Comparison of ENCODE assay signal across 8 cellular contexts in the genomic region with DNA sequence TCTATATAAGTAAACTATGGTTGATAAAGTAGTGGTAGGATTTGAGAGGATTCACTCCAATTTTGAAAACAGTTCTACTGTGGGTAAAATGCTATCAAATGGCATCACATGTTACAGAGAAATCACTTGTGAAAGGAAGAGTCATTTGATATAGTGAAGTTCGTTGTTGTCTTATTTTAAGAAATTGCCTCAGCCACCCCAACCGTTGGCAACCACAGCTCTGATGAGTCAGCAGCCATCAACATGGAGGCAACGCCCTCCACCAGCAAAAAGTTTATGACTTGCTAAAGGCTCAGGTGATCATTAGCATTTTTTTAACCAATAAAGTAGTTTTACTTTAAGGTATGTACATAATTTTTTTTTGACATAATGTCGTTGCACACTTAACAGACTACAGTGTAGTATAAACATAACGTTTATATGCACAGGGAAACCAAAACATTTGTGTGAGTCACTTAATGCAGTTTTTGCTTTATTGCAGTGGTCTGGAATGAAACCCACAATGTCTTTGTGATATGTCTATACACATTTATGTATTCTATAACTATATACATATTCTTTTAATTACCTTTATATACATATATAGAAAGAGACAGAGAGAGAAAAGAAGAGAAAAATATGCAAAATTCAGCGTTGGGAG. TPM values are rescaled to one million over a fixed set of nuclear protein-coding genes. Genes with fewer than 3 reads are reported as not detected.
A peak's percentile ranks its signal among the peaks of the same experiment; 100 is the strongest.
DNase-seq lines count a peak whose midpoint lies in the region; ATAC-seq, FAIRE-seq and TF ChIP-seq lines count a peak whose summit lies in the region.
"Not testable (repeated sequence)": the region's sequence is repeated elsewhere in the genome, so short reads cannot be mapped to it uniquely, and the experiment has no call there.

No MANE protein-coding gene starts in this region.

- intact Hi-C loops in activated CD8-positive, alpha-beta T cell treated with anti-CD3 and anti-CD28 coated beads for 36 hours (cut with micrococcal nuclease); GM12878 (cut with micrococcal nuclease; ENCODE audit: unreplicated experiment): not testable (repeated sequence)

- H3K4me2 ChIP-seq in GM12878 (ENCODE audit: control insufficient read depth, insufficient read depth): not testable (repeated sequence)

- RAD21 ChIA-PET in GM12878 (lab: Charles Lee; ENCODE audit: unreplicated experiment): not testable (repeated sequence)

- H3K27ac ChIP-seq in GM12878 (ENCODE audit: control insufficient read depth, insufficient read depth); foreskin keratinocyte: not testable (repeated sequence)

- POLR2A ChIA-PET in activated CD8-positive, alpha-beta T cell treated with anti-CD3 and anti-CD28 coated beads for 36 hours (lab: Charles Lee); GM12878 (lab: Charles Lee): not testable (repeated sequence)

- DNase-seq in Daoy (ENCODE audit: low read depth) (peak; percentile 65), HUDEP-2 (lab: John Stamatoyannopoulos, UW; ENCODE audit: unreplicated experiment in 76 of 76) (peak in 73 of 76 experiments; percentile 2 to 89 (median 65)), NCI-H460 (ENCODE audit: extremely low read depth, low read depth) (peak; percentile 5), SW480 (ENCODE audit: low spot score) (peak; percentile 63), foreskin keratinocyte (peak; percentile 35 to 61)
- DNase-seq in activated CD8-positive, alpha-beta T cell treated with anti-CD3 and anti-CD28 coated beads for 36 hours: peak; percentile 60
- not testable (repeated sequence) for DNase-seq in GM12878 (ENCODE audit: low read depth, low spot score)
- peak; percentile 3 for DNase-seq in stimulated activated naive CD4-positive, alpha-beta T cell treated with Interleukin-2 at 50 U/mL for 16 hours (lab: John Stamatoyannopoulos, UW)

- H3K4me3 Mint-ChIP-seq in activated CD8-positive, alpha-beta T cell treated with anti-CD3 and anti-CD28 coated beads for 36 hours: not testable (repeated sequence)

- not testable (repeated sequence) for H3K27ac Mint-ChIP-seq in activated CD8-positive, alpha-beta T cell treated with anti-CD3 and anti-CD28 coated beads for 36 hours

- in situ Hi-C loops in GM12878 (cut with MboI): not testable (repeated sequence)

- not testable (repeated sequence) for H3K9me3 ChIP-seq in GM12878 (replicated peaks; ENCODE audit: control insufficient read depth, insufficient read depth, low read length)

- peak; percentile 77 for ATAC-seq in activated CD8-positive, alpha-beta T cell treated with anti-CD3 and anti-CD28 coated beads for 36 hours
- ATAC-seq in GM12878: not testable (repeated sequence)
- peak; percentile 80 for ATAC-seq in foreskin keratinocyte

- SMC1A ChIA-PET in GM12878 (lab: Charles Lee; ENCODE audit: uncharacterized antibody, unreplicated experiment): not testable (repeated sequence)

- H3K36me3 ChIP-seq in GM12878 (ENCODE audit: control insufficient read depth in 2 of 2, insufficient read depth in 2 of 2, low read length in 1 of 2): not testable (repeated sequence)

- H4K20me1 ChIP-seq in GM12878 (ENCODE audit: control insufficient read depth, insufficient read depth): not testable (repeated sequence)

- CTCF ChIA-PET in activated CD8-positive, alpha-beta T cell treated with anti-CD3 and anti-CD28 coated beads for 36 hours (lab: Charles Lee); GM12878 (lab: Yijun Ruan, JAX): not testable (repeated sequence)

- not testable (repeated sequence) for TF ChIP-seq RAD21 in GM12878 (IDR thresholded peaks at IDR 0.05; ENCODE audit: insufficient read depth, low read depth, low read length)

- H3K36me3 Mint-ChIP-seq in activated CD8-positive, alpha-beta T cell treated with anti-CD3 and anti-CD28 coated beads for 36 hours (ENCODE audit: low read depth): not testable (repeated sequence)

- not testable (repeated sequence) for H3K79me2 ChIP-seq in GM12878 (ENCODE audit: control insufficient read depth, insufficient read depth, low read length)

- not testable (repeated sequence) for TF ChIP-seq POLR2A in GM12878 (IDR thresholded peaks at IDR 0.05; ENCODE audit: low read depth, low read length)

- not testable (repeated sequence) for H3K9me3 Mint-ChIP-seq in activated CD8-positive, alpha-beta T cell treated with anti-CD3 and anti-CD28 coated beads for 36 hours

- H3K4me3 ChIP-seq in GM12878: not testable (repeated sequence)

- peak; percentile 89 for FAIRE-seq in GM12878 (lab: Jason Lieb, UNC)

- H2AFZ ChIP-seq in GM12878 (ENCODE audit: control insufficient read depth, low read depth, low read length): not testable (repeated sequence)

- not testable (repeated sequence) for H3K27me3 Mint-ChIP-seq in activated CD8-positive, alpha-beta T cell treated with anti-CD3 and anti-CD28 coated beads for 36 hours

- not testable (repeated sequence) for BruUV-seq in GM12878 (replicated peaks; lab: Mats Ljungman, UMichigan)

- not testable (repeated sequence) for H3K4me1 ChIP-seq in GM12878 (ENCODE audit: control insufficient read depth, insufficient read depth, low read length); foreskin keratinocyte

- TF ChIP-seq CTCF in activated CD8-positive, alpha-beta T cell treated with anti-CD3 and anti-CD28 coated beads for 36 hours (IDR thresholded peaks at IDR 0.05); GM12878 (IDR thresholded peaks at IDR 0.05 in 2 of 3, conservative IDR thresholded peaks at IDR 0.05 in 1 of 3; ENCODE audit: control insufficient read depth in 2 of 3, extremely low read depth in 1 of 3, insufficient read depth in 1 of 3, low read depth in 3 of 3, low read length in 3 of 3); foreskin keratinocyte (conservative IDR thresholded peaks at IDR 0.05): not testable (repeated sequence)

- H3K4me1 Mint-ChIP-seq in activated CD8-positive, alpha-beta T cell treated with anti-CD3 and anti-CD28 coated beads for 36 hours (ENCODE audit: low read depth): not testable (repeated sequence)

- WGBS in GM12878 (ENCODE audit: insufficient coverage, insufficient replicate concordance, low lambda C conversion rate, missing lambda C conversion rate): 0% methylated on average over 5 of the region's 6 CpGs

- H3K27me3 ChIP-seq in GM12878 (replicated peaks in 1 of 2; ENCODE audit: control insufficient read depth in 2 of 2, insufficient read depth in 2 of 2, low read length in 1 of 2); foreskin keratinocyte: not testable (repeated sequence)

- TF ChIP-seq EP300 in GM12878 (IDR thresholded peaks at IDR 0.05; ENCODE audit: borderline replicate concordance in 1 of 2, control insufficient read depth in 1 of 2, low read depth in 2 of 2, low read length in 2 of 2): not testable (repeated sequence)

- not testable (repeated sequence) for H3K9ac ChIP-seq in GM12878 (ENCODE audit: control insufficient read depth, insufficient read depth, low read length)

RNA-seq across cellular contexts. Expression of gene CKAP2, which starts 58.8 kb away (rescaled TPM):
- total RNA-seq in Daoy (2014; rRNA removed; shearing (Covaris generic)): 50.0 and 58.6 TPM in 2 replicates
- total RNA-seq in NCI-H460 (2014; rRNA removed; shearing (Covaris generic)): 26.5 and 32.3 TPM in 2 replicates
- 23.8 and 26.7 TPM in 2 replicates for polyA plus RNA-seq in NCI-H460 (2014; cell fraction: nucleus; rRNA removed)
- 10 to 100 TPM; 51.5 to 54.3 TPM for total RNA-seq in activated CD8-positive, alpha-beta T cell treated with anti-CD3 and anti-CD28 coated beads for 36 hours
- total RNA-seq in GM12878 (2013; cell fraction: nucleolus; rRNA removed): 39.3 and 45.4 TPM in 2 replicates
- total RNA-seq in GM12878 (2014; rRNA removed): 32.2 and 39.3 TPM in 2 replicates
- total RNA-seq in GM12878 (2014; rRNA removed; fragmentation: Illumina TruSeq; extraction: Trizol): 51.4 and 52.4 TPM in 2 replicates
- 41.6 and 42.9 TPM in 2 replicates for total RNA-seq in GM12878 (2021)
- 11.6 TPM for polyA plus RNA-seq in GM12878 (2011; ENCODE audit: low read depth)
- 22.1 and 39.8 TPM in 2 replicates for polyA plus RNA-seq in GM12878 (2011; rRNA removed)
- 9.4 and 13.8 TPM in 2 replicates for polyA plus RNA-seq in GM12878 (2011; cell fraction: cytosol; rRNA removed)
- polyA plus RNA-seq in GM12878 (2011; cell fraction: nucleus; rRNA removed): 15.1 and 20.2 TPM in 2 replicates
- polyA plus RNA-seq in GM12878 (2012): 21.3 and 28.3 TPM in 2 replicates
- 58.6 and 65.3 TPM in 2 replicates for polyA plus RNA-seq in GM12878 (2014; fragmentation: Illumina TruSeq; extraction: Trizol)
- polyA plus RNA-seq in GM12878 (2014; fragmentation: Nextera tagmentation; extraction: Ambion mirVana): 10 to 100 TPM; 20.9 to 21.8 TPM
- polyA plus RNA-seq in GM12878 (2014; rRNA removed): 20.6 and 25.6 TPM in 2 replicates
- 10 to 100 TPM; 58.5 to 62.3 TPM for polyA plus RNA-seq in GM12878 (2016; fragmentation: Nextera tagmentation; extraction: Ambion mirVana)
- polyA minus RNA-seq in GM12878 (2011; rRNA and poly(A)+ RNA removed): 15.1 and 19.2 TPM in 2 replicates
- polyA minus RNA-seq in GM12878 (2011; cell fraction: cytosol; rRNA and poly(A)+ RNA removed): 13.5 and 13.6 TPM in 2 replicates
- polyA minus RNA-seq in GM12878 (2011; cell fraction: nucleus; rRNA and poly(A)+ RNA removed): 10.3 and 14.7 TPM in 2 replicates
- total RNA-seq in foreskin keratinocyte: 44.9 and 57.8 TPM in 2 replicates
- polyA plus RNA-seq in foreskin keratinocyte: 15.2 and 21.1 TPM in 2 replicates
